ENCODE assay signal across 8 cellular contexts in genomic region chr11:58579192-58580129, GRCh38. TPM values are rescaled to one million over a fixed set of nuclear protein-coding genes. Genes with fewer than 3 reads are reported as not detected.
DNase-seq lines count a peak whose midpoint lies in the region; ATAC-seq and TF ChIP-seq lines count a peak whose summit lies in the region.

No MANE protein-coding gene starts in this region.

- WGBS in mesodermal cell (ENCODE audit: insufficient coverage in 2 of 2), 2 experiments: 0% methylated on average over 58 to 60 of the region's 78 CpGs

- peak overlapping the region; percentile 97 for H3K27ac ChIP-seq in mesodermal cell (ENCODE audit: low read depth, low read length, severe bottlenecking)

- H3K9me3 Mint-ChIP-seq in Caco-2 (ENCODE audit: unreplicated experiment): no peaks in the 10 kb centered on the region

- no TSS peak for BruUV-seq in Caco-2 (replicated peaks; lab: Mats Ljungman, UMichigan)

- H3K27ac Mint-ChIP-seq in Caco-2 (ENCODE audit: unreplicated experiment): peak overlapping the region; percentile 99

- peaks cover 36% of the 10 kb centered on the region for H3K36me3 Mint-ChIP-seq in Caco-2 (ENCODE audit: insufficient read depth, unreplicated experiment)

- H3K9ac ChIP-seq in endocrine pancreas (ENCODE audit: control insufficient read depth, insufficient read depth, low read length): peak overlapping the region; percentile 95

- DNase-seq in Caco-2: peak; percentile 92 to 94
- DNase-seq in HUDEP-2 (lab: John Stamatoyannopoulos, UW; ENCODE audit: unreplicated experiment in 76 of 76): peak in 75 of 76 experiments; percentile 30 to 88 (median 79)
- DNase-seq in NOMO-1 treated with DMSO at 0.1 percent for 48 hours (lab: John Stamatoyannopoulos, UW; ENCODE audit: unreplicated experiment): peak; percentile 88
- DNase-seq in activated CD8-positive, alpha-beta memory T cell treated with anti-CD3 and anti-CD28 coated beads, Interleukin-2, amount 50 U/mL, for 1 hour (ENCODE audit: extremely low read depth): peak; percentile 81
- DNase-seq in stimulated activated CD8-positive, alpha-beta memory T cell treated with anti-CD3 and anti-CD28 coated beads, Interleukin-15, amount 100 ng/mL, for 24 hours (ENCODE audit: low read depth): peak; percentile 82

- no peaks in the 10 kb centered on the region for H3K9me3 ChIP-seq in Caco-2
- H3K9me3 ChIP-seq in endocrine pancreas (ENCODE audit: control insufficient read depth, low read length): no peaks in the 10 kb centered on the region
- H3K9me3 ChIP-seq in mesodermal cell (ENCODE audit: control insufficient read depth, low read length): no peaks in the 10 kb centered on the region

- peaks cover 2% of the 10 kb centered on the region; the same call in 1 of the 2 replicates for H3K4me1 ChIP-seq in Caco-2
- H3K4me1 ChIP-seq in endocrine pancreas (ENCODE audit: control insufficient read depth, insufficient read depth, low read length): peaks cover 22% of the 10 kb centered on the region
- peaks cover 7% of the 10 kb centered on the region for H3K4me1 ChIP-seq in mesodermal cell (ENCODE audit: control insufficient read depth, insufficient read depth, low read length, poor library complexity, severe bottlenecking)

- H3K36me3 ChIP-seq in Caco-2 (ENCODE audit: control insufficient read depth, insufficient read depth, low read length): no peaks in the 10 kb centered on the region
- no peaks in the 10 kb centered on the region for H3K36me3 ChIP-seq in endocrine pancreas (ENCODE audit: control insufficient read depth, insufficient read depth, low read length)
- no peaks in the 10 kb centered on the region for H3K36me3 ChIP-seq in mesodermal cell (ENCODE audit: control insufficient read depth, insufficient read depth, low read length)

- ATAC-seq in GM21381 (IDR thresholded peaks at IDR 0.05; ENCODE audit: unreplicated experiment): peak; percentile 35

- TF ChIP-seq CTCF in Caco-2 (IDR thresholded peaks at IDR 0.05; ENCODE audit: insufficient read depth in 1 of 2, low read depth in 1 of 2, low read length in 1 of 2, severe bottlenecking in 1 of 2, unreplicated experiment in 1 of 2): peak; percentile 83 to 89

- POLR2A ChIA-PET in Caco-2 (lab: Charles Lee): interaction anchor here (0.6 kb wide), 1 partner anchor 1268 kb away, joined by 5 read pairs; no protein-coding TSS in a partner anchor

- H3K4me1 Mint-ChIP-seq in Caco-2 (ENCODE audit: low read depth, unreplicated experiment): no peaks in the 10 kb centered on the region

- H3K27me3 ChIP-seq in Caco-2 (replicated peaks; ENCODE audit: control insufficient read depth, insufficient read depth, low read length): no peaks in the 10 kb centered on the region
- H3K27me3 ChIP-seq in endocrine pancreas (ENCODE audit: control insufficient read depth, insufficient read depth, low read length): no peaks in the 10 kb centered on the region

- CTCF ChIA-PET in Caco-2 (lab: Charles Lee): interaction anchor here (0.6 to 1.5 kb wide), 4 partner anchors 12 to 1076 kb away, joined by 3 to 4 read pairs (median 3); no protein-coding TSS in a partner anchor

- intact Hi-C loops in Caco-2 (cut with micrococcal nuclease; ENCODE audit: unreplicated experiment): loop anchor here (1.0 to 5.0 kb wide), 6 partner anchors 321 to 912 kb away; partner anchors contain the start of genes FAM111A and FAM111B

- H3K27me3 Mint-ChIP-seq in Caco-2 (ENCODE audit: insufficient read depth, unreplicated experiment): no peaks in the 10 kb centered on the region

- H3K4me3 Mint-ChIP-seq in Caco-2 (ENCODE audit: unreplicated experiment): peak overlapping the region; percentile 99

- H3K4me3 ChIP-seq in Caco-2 (ENCODE audit: low read depth, low read length) (peak overlapping the region; percentile 78), endocrine pancreas (ENCODE audit: control insufficient read depth, insufficient read depth, low read length) (peak overlapping the region; percentile 95), mesodermal cell (ENCODE audit: extremely low read depth, insufficient read depth, low read length, poor library complexity, severe bottlenecking) (peak overlapping the region; percentile 86)

RNA-seq across cellular contexts. Expression of gene ZFP91, which starts 0.6 kb away (rescaled TPM):
- total RNA-seq in Caco-2 (2022): 37.5 and 40.6 TPM in 2 replicates
- polyA plus RNA-seq in mesodermal cell (2013, experiment 1 of 2): 29.4 TPM
- 31.1 TPM for polyA plus RNA-seq in mesodermal cell (2013, experiment 2 of 2)

RNA-seq across cellular contexts. Expression of gene LPXN, which starts 3.8 kb away (rescaled TPM):
- 1.8 and 2.1 TPM in 2 replicates for total RNA-seq in Caco-2 (2022)
- 2.5 TPM for polyA plus RNA-seq in mesodermal cell (2013, experiment 1 of 2)
- polyA plus RNA-seq in mesodermal cell (2013, experiment 2 of 2): 2.2 TPM

RNA-seq across cellular contexts. Expression of gene CNTF, which starts 43.0 kb away (rescaled TPM):
- 3.3 and 3.6 TPM in 2 replicates for total RNA-seq in Caco-2 (2022)
- polyA plus RNA-seq in mesodermal cell (2013, experiment 1 of 2): 0.63 TPM
- polyA plus RNA-seq in mesodermal cell (2013, experiment 2 of 2): 0.66 TPM

Comparison
In these comparisons a context has a peak if more than half of its experiments do, and no peak if none do; other contexts are left out.
1. Peak in every context shown above with its lines: DNase-seq, ATAC-seq, H3K4me3 ChIP-seq and H3K27ac ChIP-seq.